34 cellular contexts compared by ENCODE assay signal in genomic region chr6:33888183-33888582, GRCh38.
"Had no signal": no experiment of that assay in that cellular context is flagged by ENCODE, and none has a peak within 500 bp of the region (broad histone marks: within the 10 kb centered on the region; RNA-seq: fewer than 3 reads in every experiment).

No MANE protein-coding gene starts in this region.

- H3K27me3 Mint-ChIP-seq: activated naive CD4-positive, alpha-beta T cell treated with anti-CD3 and anti-CD28 coated beads, Interleukin-2, amount 50 U/mL, for 24 hours; activated naive CD8-positive, alpha-beta T cell; activated naive CD8-positive, alpha-beta T cell treated with anti-CD3 and anti-CD28 coated beads for 36 hours; activated T-cell treated with anti-CD3 and anti-CD28 coated beads, Interleukin-2, amount 50 U/mL, for 24 hours; activated T-helper 17 cell treated with anti-CD3 and anti-CD28 coated beads, Interleukin-2, amount 50 U/mL, for 72 hours had no signal

- DNase-seq: activated effector memory CD4-positive, alpha-beta T cell treated with anti-CD3 and anti-CD28 coated beads, Interleukin-2, amount 50 U/mL, for 16 hours; activated effector memory CD4-positive, alpha-beta T cell treated with Interleukin-2 at 50 U/mL for 16 hours; activated gamma-delta T cell; activated gamma-delta T cell treated with Interleukin-2 at 50 U/mL for 16 hours; activated naive CD4-positive, alpha-beta T cell; activated naive CD4-positive, alpha-beta T cell treated with anti-CD3 and anti-CD28 coated beads for 36 hours; activated naive CD4-positive, alpha-beta T cell treated with anti-CD3 and anti-CD28 coated beads, Interleukin-2, amount 10 ng/mL, durations not matched to agents 7 days and 5 days; activated naive CD4-positive, alpha-beta T cell treated with anti-CD3 and anti-CD28 coated beads, Interleukin-2, amount 50 U/mL, for 16 hours; activated naive CD4-positive, alpha-beta T cell treated with Interleukin-2 at 50 U/mL for 16 hours; activated naive CD8-positive, alpha-beta T cell treated with anti-CD3 and anti-CD28 coated beads for 36 hours; activated naive CD8-positive, alpha-beta T cell treated with anti-CD3 and anti-CD28 coated beads, Interleukin-2, amount 10 ng/mL, durations not matched to agents 7 days and 5 days; activated naive CD8-positive, alpha-beta T cell treated with anti-CD3 and anti-CD28 coated beads, Interleukin-2, amount 50 U/mL, for 24 hours; activated T-cell treated with anti-CD3 and anti-CD28 coated beads, Interleukin-2, amount 50 U/mL, for 1 hour; activated T-cell treated with anti-CD3 and anti-CD28 coated beads, Interleukin-2, amount 50 U/mL, for 24 hours; activated T-cell treated with anti-CD3 and anti-CD28 coated beads, Interleukin-2, amount 50 U/mL, for 4 hours; activated T-cell treated with anti-CD3 and anti-CD28 coated beads, Interleukin-2, amount 50 U/mL, for 48 hours; activated T-cell treated with anti-CD3 and anti-CD28 coated beads, Interleukin-2, amount 50 U/mL, for 72 hours; adrenal gland; amniotic stem cell; amygdala; anterior cingulate cortex; aorta; body of pancreas; brain microvascular endothelial cell; caudate nucleus; central memory CD4-positive, alpha-beta T cell; cerebellar nuclear complex had no signal

- H3K9me3 Mint-ChIP-seq: activated naive CD4-positive, alpha-beta T cell treated with anti-CD3 and anti-CD28 coated beads for 36 hours; activated naive CD4-positive, alpha-beta T cell treated with anti-CD3 and anti-CD28 coated beads, Interleukin-2, amount 10 ng/mL, durations not matched to agents 7 days and 5 days; activated naive CD4-positive, alpha-beta T cell treated with anti-CD3 and anti-CD28 coated beads, Interleukin-2, amount 50 U/mL, for 24 hours; activated naive CD8-positive, alpha-beta T cell treated with anti-CD3 and anti-CD28 coated beads for 36 hours; activated naive CD8-positive, alpha-beta T cell treated with anti-CD3 and anti-CD28 coated beads, Interleukin-2, amount 10 ng/mL, durations not matched to agents 7 days and 5 days; activated naive CD8-positive, alpha-beta T cell treated with anti-CD3 and anti-CD28 coated beads, Interleukin-2, amount 50 U/mL, for 24 hours; activated T-cell treated with anti-CD3 and anti-CD28 coated beads, Interleukin-2, amount 50 U/mL, for 24 hours; activated T-cell treated with anti-CD3 and anti-CD28 coated beads, Interleukin-2, amount 50 U/mL, for 4 hours; activated T-cell treated with anti-CD3 and anti-CD28 coated beads, Interleukin-2, amount 50 U/mL, for 72 hours; activated T-helper 1 cell treated with anti-CD3 and anti-CD28 coated beads, Interleukin-12 subunit alpha, Interleukin-12 subunit beta, Interleukin-2, Interleukin-4 antibody, amounts not matched to agents 30 ng/mL and 10 ng/mL and 1 ng/mL, durations not matched to agents 14 hours and 24 hours and 36 hours; activated T-helper 17 cell treated with anti-CD3 and anti-CD28 coated beads, Interleukin-2, amount 50 U/mL, for 72 hours; activated T-helper 2 cell treated with anti-CD3 and anti-CD28 coated beads, Interferon-gamma antibody, Interleukin-2, Interleukin-4, amounts not matched to agents 10 μg/mL and 5 μg/mL and 100 μg/mL, durations not matched to agents 14 hours and 24 hours and 36 hours had no signal

- ATAC-seq: activated naive CD4-positive, alpha-beta T cell treated with anti-CD3 and anti-CD28 coated beads, Interleukin-2, amount 50 U/mL, for 72 hours; activated naive CD8-positive, alpha-beta T cell treated with anti-CD3 and anti-CD28 coated beads, Interleukin-2, amount 50 U/mL, for 24 hours; activated T-cell treated with anti-CD3 and anti-CD28 coated beads, Interleukin-2, amount 50 U/mL, for 4 hours; activated T-cell treated with anti-CD3 and anti-CD28 coated beads, Interleukin-2, amount 50 U/mL, for 72 hours; activated T-helper 17 cell treated with anti-CD3 and anti-CD28 coated beads, Interleukin-2, amount 50 U/mL, for 72 hours; body of pancreas had no signal

- H3K36me3 Mint-ChIP-seq: activated naive CD4-positive, alpha-beta T cell treated with anti-CD3 and anti-CD28 coated beads, Interleukin-2, amount 10 ng/mL, durations not matched to agents 7 days and 5 days; activated naive CD4-positive, alpha-beta T cell treated with anti-CD3 and anti-CD28 coated beads, Interleukin-2, amount 50 U/mL, for 24 hours; activated naive CD4-positive, alpha-beta T cell treated with anti-CD3 and anti-CD28 coated beads, Interleukin-2, amount 50 U/mL, for 72 hours; activated naive CD8-positive, alpha-beta T cell; activated naive CD8-positive, alpha-beta T cell treated with anti-CD3 and anti-CD28 coated beads for 36 hours; brain had no signal

- H3K27ac Mint-ChIP-seq: activated naive CD4-positive, alpha-beta T cell treated with anti-CD3 and anti-CD28 coated beads for 36 hours; activated naive CD4-positive, alpha-beta T cell treated with anti-CD3 and anti-CD28 coated beads, Interleukin-2, amount 10 ng/mL, durations not matched to agents 7 days and 5 days; activated naive CD4-positive, alpha-beta T cell treated with anti-CD3 and anti-CD28 coated beads, Interleukin-2, amount 50 U/mL, for 24 hours; activated naive CD8-positive, alpha-beta T cell treated with anti-CD3 and anti-CD28 coated beads for 36 hours; activated naive CD8-positive, alpha-beta T cell treated with anti-CD3 and anti-CD28 coated beads, Interleukin-2, amount 50 U/mL, for 24 hours; activated T-cell treated with anti-CD3 and anti-CD28 coated beads, Interleukin-2, amount 50 U/mL, for 24 hours; activated T-cell treated with anti-CD3 and anti-CD28 coated beads, Interleukin-2, amount 50 U/mL, for 72 hours; activated T-helper 1 cell treated with anti-CD3 and anti-CD28 coated beads, Interleukin-12 subunit alpha, Interleukin-12 subunit beta, Interleukin-2, Interleukin-4 antibody, amounts not matched to agents 30 ng/mL and 10 ng/mL and 1 ng/mL, durations not matched to agents 14 hours and 24 hours and 36 hours; activated T-helper 17 cell treated with anti-CD3 and anti-CD28 coated beads, Interleukin-2, amount 50 U/mL, for 72 hours; activated T-helper 2 cell treated with anti-CD3 and anti-CD28 coated beads, Interferon-gamma antibody, Interleukin-2, Interleukin-4, amounts not matched to agents 10 μg/mL and 5 μg/mL and 100 μg/mL, durations not matched to agents 14 hours and 24 hours and 36 hours; brain had no signal

- H3K4me3 Mint-ChIP-seq: activated naive CD4-positive, alpha-beta T cell treated with anti-CD3 and anti-CD28 coated beads for 36 hours; activated naive CD4-positive, alpha-beta T cell treated with anti-CD3 and anti-CD28 coated beads, Interleukin-2, amount 10 ng/mL, durations not matched to agents 7 days and 5 days; activated naive CD4-positive, alpha-beta T cell treated with anti-CD3 and anti-CD28 coated beads, Interleukin-2, amount 50 U/mL, for 24 hours; activated naive CD8-positive, alpha-beta T cell; activated naive CD8-positive, alpha-beta T cell treated with anti-CD3 and anti-CD28 coated beads for 36 hours; activated naive CD8-positive, alpha-beta T cell treated with anti-CD3 and anti-CD28 coated beads, Interleukin-2, amount 10 ng/mL, durations not matched to agents 7 days and 5 days; activated naive CD8-positive, alpha-beta T cell treated with anti-CD3 and anti-CD28 coated beads, Interleukin-2, amount 50 U/mL, for 24 hours; activated T-cell treated with anti-CD3 and anti-CD28 coated beads, Interleukin-2, amount 50 U/mL, for 24 hours; activated T-cell treated with anti-CD3 and anti-CD28 coated beads, Interleukin-2, amount 50 U/mL, for 4 hours; activated T-cell treated with anti-CD3 and anti-CD28 coated beads, Interleukin-2, amount 50 U/mL, for 72 hours; activated T-helper 1 cell treated with anti-CD3 and anti-CD28 coated beads, Interleukin-12 subunit alpha, Interleukin-12 subunit beta, Interleukin-2, Interleukin-4 antibody, amounts not matched to agents 30 ng/mL and 10 ng/mL and 1 ng/mL, durations not matched to agents 14 hours and 24 hours and 36 hours; activated T-helper 17 cell treated with anti-CD3 and anti-CD28 coated beads, Interleukin-2, amount 50 U/mL, for 72 hours; brain had no signal
